ENCODE assay signal across 24 cellular contexts in the genomic region with DNA sequence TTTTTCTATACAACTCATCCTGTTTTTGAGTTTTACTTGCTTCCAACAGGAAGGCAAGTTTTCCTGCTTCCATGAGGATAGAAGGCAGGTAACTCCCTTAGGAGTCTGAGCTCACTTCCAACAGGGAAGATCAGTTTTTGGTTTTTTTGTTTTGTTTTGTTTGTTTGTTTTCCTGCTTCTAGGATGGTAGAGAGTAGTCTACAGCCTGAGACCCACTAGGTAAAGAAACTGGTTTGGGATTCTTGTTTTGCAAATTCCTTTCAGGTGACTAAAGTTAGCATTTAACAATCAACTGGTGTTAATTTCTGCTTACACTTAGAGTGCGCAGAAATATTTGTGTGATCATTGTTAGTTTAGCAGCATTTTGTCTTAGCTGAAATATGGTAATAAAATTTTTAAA.
DNase-seq lines count a peak whose midpoint lies in the region; FAIRE-seq and TF ChIP-seq lines count a peak whose summit lies in the region.
"Had no signal": no experiment of that assay in that cellular context is flagged by ENCODE, and none has a peak within 500 bp of the region (broad histone marks: within the 10 kb centered on the region; RNA-seq: fewer than 3 reads in every experiment).

No MANE protein-coding gene starts in this region.

- H4K20me1 ChIP-seq in neural progenitor cell (ENCODE audit: low read depth), result no peaks in the 10 kb centered on the region

- DNase-seq in epithelial cell of esophagus (ENCODE audit: low read depth), result peak; percentile 20
- DNase-seq in neural progenitor cell (ENCODE audit: low spot score), result no peak
- DNase-seq in GM19239 (ENCODE audit: insufficient read length, low spot score), result no peak
- DNase-seq in activated CD4-positive, alpha-beta T cell treated with anti-CD3 and anti-CD28 coated beads, Interleukin-2, amount 50 U/mL, for 48 hours, result no peak
- DNase-seq in RKO (ENCODE audit: low spot score), result no peak
- no peak for DNase-seq in ecto neural progenitor cell (ENCODE audit: low spot score)
- DNase-seq: C1 segment of cervical spinal cord; CD4-positive, alpha-beta memory T cell; COR-L47; GF-D8; MM.1S; NCI-H2029 treated with DMSO at 0.1 percent for 48 hours; NCI-H446 treated with DMSO at 0.1 percent for 48 hours; NCI-H526; NCI-H82; NK-92 treated with Interleukin-12 subunit alpha and Interleukin-12 subunit beta, amount 100 ng/mL, for 24 hours; PC-3 had no signal

- TF ChIP-seq CTCF in epithelial cell of esophagus (IDR thresholded peaks at IDR 0.05; ENCODE audit: insufficient read depth, low read depth, low read length, missing control alignments) (no peak), neural progenitor cell (IDR thresholded peaks at IDR 0.05) (no peak)

- peaks cover 4% of the 10 kb centered on the region; the same call in 1 of the 2 replicates for H3K36me3 ChIP-seq in HUES6 (ENCODE audit: control insufficient read depth, insufficient read depth, low read length)
- no peaks in the 10 kb centered on the region for H3K36me3 ChIP-seq in neural progenitor cell
- H3K36me3 ChIP-seq: SJSA1 had no signal

- H3K9me3 ChIP-seq in HUES6 (ENCODE audit: control insufficient read depth, insufficient read depth, low read depth, low read length), result peaks cover 33% of the 10 kb centered on the region
- peaks cover 5% of the 10 kb centered on the region for H3K9me3 ChIP-seq in neural progenitor cell (ENCODE audit: low read depth)
- H3K9me3 ChIP-seq: SJSA1 had no signal

- H3K4me1 ChIP-seq in HUES6 (ENCODE audit: control insufficient read depth, insufficient read depth, low read length) (peaks cover 32% of the 10 kb centered on the region), neural progenitor cell (no peaks in the 10 kb centered on the region)
- H3K4me1 ChIP-seq: SJSA1 had no signal

- no peak overlapping the region for H3K27ac Mint-ChIP-seq in neural progenitor cell
- H3K27ac Mint-ChIP-seq: CD4-positive, alpha-beta memory T cell; IgD-negative memory B cell had no signal

- no peaks in the 10 kb centered on the region for H3K36me3 Mint-ChIP-seq in neural progenitor cell
- H3K36me3 Mint-ChIP-seq: CD4-positive, alpha-beta memory T cell; IgD-negative memory B cell had no signal

- H3K27me3 Mint-ChIP-seq in neural progenitor cell (ENCODE audit: insufficient read depth, low read depth), result peaks cover 2% of the 10 kb centered on the region
- H3K27me3 Mint-ChIP-seq: CD4-positive, alpha-beta memory T cell; IgD-negative memory B cell had no signal

- no peaks in the 10 kb centered on the region for H3F3A ChIP-seq in neural progenitor cell (ENCODE audit: low read depth)

- peak overlapping the region; percentile 29 for H2AFZ ChIP-seq in neural progenitor cell (replicated peaks)

- H3K4me1 Mint-ChIP-seq in neural progenitor cell, result no peaks in the 10 kb centered on the region
- H3K4me1 Mint-ChIP-seq: CD4-positive, alpha-beta memory T cell; IgD-negative memory B cell had no signal

- peaks cover 9% of the 10 kb centered on the region for H3K9me3 Mint-ChIP-seq in neural progenitor cell

- H3K4me3 ChIP-seq in HUES6 (ENCODE audit: low read depth, low read length) (peak overlapping the region; percentile 32), epithelial cell of esophagus (ENCODE audit: low read length) (no peak overlapping the region), neural progenitor cell (no peak overlapping the region)
- H3K4me3 ChIP-seq: SJSA1 had no signal

- H3K4me2 ChIP-seq in neural progenitor cell, result no peak overlapping the region
- H3K4me2 ChIP-seq: KMS-11 had no signal

- H3K9ac ChIP-seq in HUES6 (ENCODE audit: low read length), result peak overlapping the region; percentile 88
- no peak overlapping the region for H3K9ac ChIP-seq in neural progenitor cell
- H3K9ac ChIP-seq: KMS-11 had no signal

- H3K27ac ChIP-seq in HUES6 (ENCODE audit: low read depth, low read length) (peak overlapping the region; percentile 99), neural progenitor cell (no peak overlapping the region)
- H3K27ac ChIP-seq: KMS-11, SJSA1 had no signal

- no peak overlapping the region for H3K4me3 Mint-ChIP-seq in neural progenitor cell
- H3K4me3 Mint-ChIP-seq: CD4-positive, alpha-beta memory T cell; IgD-negative memory B cell had no signal

- H3K79me2 ChIP-seq in neural progenitor cell (ENCODE audit: low read depth), result no peaks in the 10 kb centered on the region

- no peaks in the 10 kb centered on the region for H3K27me3 ChIP-seq in HUES6 (ENCODE audit: control insufficient read depth, insufficient read depth, low read length)
- no peaks in the 10 kb centered on the region for H3K27me3 ChIP-seq in neural progenitor cell
- H3K27me3 ChIP-seq: SJSA1 had no signal

- no peak for FAIRE-seq in GM19239 (lab: Jason Lieb, UNC)
- FAIRE-seq: GM12891, H54, HTR-8/SVneo had no signal
